9 cellular contexts compared by ENCODE assay signal in genomic region chr4:61200991-61201526, GRCh38. TPM values are rescaled to one million over a fixed set of nuclear protein-coding genes. Genes with fewer than 3 reads are reported as not detected.
A peak's percentile ranks its signal among the peaks of the same experiment; 100 is the strongest.
DNase-seq lines count a peak whose midpoint lies in the region; ATAC-seq and TF ChIP-seq lines count a peak whose summit lies in the region.
"Had no signal": no experiment of that assay in that cellular context is flagged by ENCODE, and none has a peak within 500 bp of the region (broad histone marks: within the 10 kb centered on the region; RNA-seq: fewer than 3 reads in every experiment).

No MANE protein-coding gene starts in this region.

- H4K91ac ChIP-seq in neuronal stem cell (ENCODE audit: low read depth, low read length, poor library complexity), result no peak overlapping the region

- H3K79me1 ChIP-seq in neuronal stem cell (ENCODE audit: low read depth, low read length), result peaks cover 14% of the 10 kb centered on the region

- no peak overlapping the region for H3K4ac ChIP-seq in neuronal stem cell (ENCODE audit: low read length)

- H3K36me3 ChIP-seq in Panc1 (ENCODE audit: control insufficient read depth, insufficient read depth, low read length) (no peaks in the 10 kb centered on the region), neuronal stem cell (replicated peaks in 1 of 2; ENCODE audit: control insufficient read depth in 2 of 2, insufficient read depth in 2 of 2, low read length in 2 of 2) (no peaks in the 10 kb centered on the region)

- H3K27ac ChIP-seq in Panc1 (ENCODE audit: low read length), result no peak overlapping the region
- H3K27ac ChIP-seq in neuronal stem cell (replicated peaks; ENCODE audit: low read length), result peak overlapping the region; percentile 82

- BruUV-seq in Panc1 (replicated peaks; lab: Mats Ljungman, UMichigan), result no TSS peak

- in situ Hi-C loops in Panc1 (cut with HindIII; ENCODE audit: low pct_unique_long_range_greater_than_20kb, low sequenced_read_pairs), result no loop called here

- H3K4me2 ChIP-seq in neuronal stem cell (ENCODE audit: insufficient read depth, low read length, poor library complexity, severe bottlenecking), result peak overlapping the region; percentile 85

- H2AK5ac ChIP-seq in neuronal stem cell (ENCODE audit: low read depth, low read length), result peak overlapping the region; percentile 92

- H2BK15ac ChIP-seq in neuronal stem cell (ENCODE audit: low read length), result peak overlapping the region; percentile 94

- DNase-seq in ELR (ENCODE audit: low read depth), result peak; percentile 26
- no peak for DNase-seq in Panc1 (ENCODE audit: low read depth, low spot score)
- DNase-seq in foreskin fibroblast, result peak in 1 of 2 donors; percentile 50
- peak; percentile 33 for DNase-seq in neuronal stem cell (ENCODE audit: low spot score)
- DNase-seq in activated T-cell treated with anti-CD3 and anti-CD28 coated beads, Interleukin-2, amount 50 U/mL, for 48 hours, result no peak
- DNase-seq in RKO (ENCODE audit: low spot score), result no peak
- DNase-seq in HT-29 (ENCODE audit: low spot score), result no peak

- CTCF ChIA-PET in Panc1 (lab: Charles Lee), result no interaction called here

- ATAC-seq in Panc1 (peak; percentile 52; the same call in 1 of the 2 replicates), GM18867 (IDR thresholded peaks at IDR 0.05; ENCODE audit: unreplicated experiment) (no peak)
- ATAC-seq: activated naive CD4-positive, alpha-beta T cell treated with anti-CD3 and anti-CD28 coated beads, Interleukin-2, amount 50 U/mL, for 72 hours had no signal

- peak overlapping the region; percentile 93 for H2AFZ ChIP-seq in neuronal stem cell (ENCODE audit: low read length)

- H3K27me3 ChIP-seq in Panc1 (ENCODE audit: control insufficient read depth, insufficient read depth, low read length) (peaks cover 10% of the 10 kb centered on the region), neuronal stem cell (ENCODE audit: control insufficient read depth in 3 of 3, insufficient read depth in 3 of 3, low read depth in 1 of 3, low read length in 3 of 3) (no peaks in the 10 kb centered on the region)

- POLR2A ChIA-PET in Panc1 (lab: Charles Lee), result no interaction called here

- peak overlapping the region; percentile 99 for H3K9ac ChIP-seq in neuronal stem cell (ENCODE audit: low read depth, low read length, poor library complexity)

- peak overlapping the region; percentile 94 for H3K14ac ChIP-seq in neuronal stem cell (ENCODE audit: low read length)

- no peak for TF ChIP-seq CTCF in Panc1 (IDR thresholded peaks at IDR 0.05)
- TF ChIP-seq CTCF in foreskin fibroblast (IDR thresholded peaks at IDR 0.05; ENCODE audit: low read depth, low read length), result no peak

- peak overlapping the region; percentile 34 to 46 for H3K4me3 ChIP-seq in Panc1 (ENCODE audit: low read depth in 2 of 2, low read length in 2 of 2)
- peak overlapping the region; percentile 19 to 40 for H3K4me3 ChIP-seq in foreskin fibroblast (ENCODE audit: low read depth in 1 of 2, low read length in 2 of 2)
- H3K4me3 ChIP-seq in neuronal stem cell (ENCODE audit: low read length in 2 of 2), result peak overlapping the region; percentile 95 to 99

- peak overlapping the region; percentile 99 for H2BK120ac ChIP-seq in neuronal stem cell (ENCODE audit: low read depth, low read length)

- H2BK12ac ChIP-seq in neuronal stem cell (ENCODE audit: low read length), result peak overlapping the region; percentile 84

- H3K4me1 ChIP-seq in Panc1 (ENCODE audit: control insufficient read depth, insufficient read depth, low read length) (no peaks in the 10 kb centered on the region), neuronal stem cell (ENCODE audit: control insufficient read depth in 2 of 2, insufficient read depth in 1 of 2, low read depth in 1 of 2, low read length in 2 of 2) (peaks cover 3 to 16% of the 10 kb centered on the region in 2 donors)

- peak overlapping the region; percentile 55 for H3K23ac ChIP-seq in neuronal stem cell (ENCODE audit: low read depth, low read length, poor library complexity)

- H2BK5ac ChIP-seq in neuronal stem cell (ENCODE audit: low read length), result peak overlapping the region; percentile 100

- intact Hi-C loops in Panc1 (cut with micrococcal nuclease; ENCODE audit: unreplicated experiment), result no loop called here

- H4K8ac ChIP-seq in neuronal stem cell (ENCODE audit: low read depth, low read length), result no peak overlapping the region

- peak overlapping the region; percentile 99 for H3K18ac ChIP-seq in neuronal stem cell (ENCODE audit: low read length)

- H3K9me3 ChIP-seq in Panc1 (ENCODE audit: control insufficient read depth, insufficient read depth, low read depth, low read length) (no peaks in the 10 kb centered on the region), neuronal stem cell (replicated peaks in 1 of 2; ENCODE audit: control insufficient read depth in 2 of 2, insufficient read depth in 1 of 2, low read depth in 1 of 2, low read length in 2 of 2) (no peaks in the 10 kb centered on the region)

- WGBS in neuronal stem cell (ENCODE audit: extremely low coverage in 2 of 2, insufficient read length in 2 of 2, insufficient replicate concordance in 1 of 2), 2 donors, result no CpG with 5 or more reads among the region's 31 CpGs

RNA-seq across cellular contexts. Expression of gene ADGRL3, which starts 0.9 kb away (rescaled TPM):
- total RNA-seq in Panc1 (2021; ENCODE audit: unreplicated experiment), result 0.23 TPM
- 0.08 TPM for polyA plus RNA-seq in Panc1 (2012; ENCODE audit: insufficient read length)
- polyA plus RNA-seq in neuronal stem cell (2013, experiment 1 of 2), result 25.1 TPM
- 26.0 TPM for polyA plus RNA-seq in neuronal stem cell (2013, experiment 2 of 2)
- 0.03 TPM in 1 of 2 replicates, not detected in the other for total RNA-seq in HT-29 (2014; rRNA removed; shearing (Covaris generic))
- total RNA-seq: activated naive CD4-positive, alpha-beta T cell treated with anti-CD3 and anti-CD28 coated beads, Interleukin-2, amount 50 U/mL, for 72 hours had no signal

Comparison
In these comparisons a context has a peak if more than half of its experiments do, and no peak if none do; other contexts are left out.
1. DNase-seq: peak in ELR (single experiment) and neuronal stem cell (single experiment); none in Panc1 (single experiment), activated T-cell treated with anti-CD3 and anti-CD28 coated beads, Interleukin-2, amount 50 U/mL, for 48 hours (0 of 2), RKO (single experiment) and HT-29 (single experiment).
2. H3K4me3 ChIP-seq: peak in every context shown above with its lines; median percentile 97 in neuronal stem cell; 40 in Panc1; 30 in foreskin fibroblast.